2 cellular contexts compared by ENCODE assay signal in the genomic region with DNA sequence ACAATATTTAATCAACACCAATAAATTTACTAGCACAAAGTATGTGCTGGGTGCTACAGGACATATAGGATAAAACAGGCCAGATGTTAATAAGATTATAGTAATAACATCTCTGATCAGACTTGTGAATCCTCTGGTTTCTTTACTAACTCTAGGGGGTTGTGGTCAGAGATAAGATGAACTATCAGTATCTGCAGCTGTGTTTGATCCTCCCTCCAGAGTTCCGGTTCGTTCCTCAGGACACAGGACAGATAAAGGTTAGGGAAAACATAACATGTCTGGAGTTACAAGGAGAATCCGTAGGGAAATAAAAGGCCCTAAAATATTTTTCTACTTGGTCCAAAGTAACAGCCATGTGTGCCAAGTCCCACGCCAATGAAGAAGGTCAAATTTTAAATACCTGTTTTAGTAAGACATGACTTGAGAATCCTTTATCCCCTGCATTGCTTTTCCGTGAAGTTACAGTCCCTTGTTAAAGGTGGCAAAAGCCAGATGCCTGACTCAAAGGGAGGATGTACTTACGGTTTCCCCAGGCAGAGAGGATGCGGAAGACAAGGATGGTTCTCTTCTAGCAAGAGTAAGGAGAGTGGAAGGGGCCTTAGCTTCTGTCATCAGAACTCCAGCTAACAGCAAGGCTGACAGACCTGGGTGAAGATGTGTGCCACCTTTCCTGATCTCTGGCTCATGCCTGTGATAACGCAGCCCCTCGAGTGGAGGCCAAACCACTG.
TF ChIP-seq lines count a peak whose summit lies in the region.

No MANE protein-coding gene starts in this region.

TF ChIP-seq in HCT116, 20 proteins besides CTCF, POLR2A, EP300 and RAD21:
- TF ChIP-seq SP1 (IDR thresholded peaks at IDR 0.05; ENCODE audit: low read depth) (no peak), SIN3A (IDR thresholded peaks at IDR 0.05; ENCODE audit: low read depth) (no peak), TCF7L2 (IDR thresholded peaks at IDR 0.05; ENCODE audit: borderline replicate concordance, extremely low read depth, insufficient read depth, insufficient read length) (no peak), CBX3 (IDR thresholded peaks at IDR 0.05; ENCODE audit: low read depth) (no peak), ZNF274 (IDR thresholded peaks at IDR 0.05; ENCODE audit: low read depth, low read length) (no peak), POLR2AphosphoS5 (IDR thresholded peaks at IDR 0.05; ENCODE audit: low read depth, low read length) (no peak), FOSL1 (IDR thresholded peaks at IDR 0.05; ENCODE audit: low read depth) (no peak), JUND (IDR thresholded peaks at IDR 0.05) (no peak), EZH2phosphoT487 (IDR thresholded peaks at IDR 0.05; ENCODE audit: borderline replicate concordance) (no peak), CEBPB (IDR thresholded peaks at IDR 0.05; ENCODE audit: low read depth) (no peak), SRF (IDR thresholded peaks at IDR 0.05; ENCODE audit: low read depth) (no peak), YY1 (IDR thresholded peaks at IDR 0.05; ENCODE audit: extremely low read depth, insufficient replicate concordance, low read depth, low read length) (no peak)
- TF ChIP-seq, protein P1, sequence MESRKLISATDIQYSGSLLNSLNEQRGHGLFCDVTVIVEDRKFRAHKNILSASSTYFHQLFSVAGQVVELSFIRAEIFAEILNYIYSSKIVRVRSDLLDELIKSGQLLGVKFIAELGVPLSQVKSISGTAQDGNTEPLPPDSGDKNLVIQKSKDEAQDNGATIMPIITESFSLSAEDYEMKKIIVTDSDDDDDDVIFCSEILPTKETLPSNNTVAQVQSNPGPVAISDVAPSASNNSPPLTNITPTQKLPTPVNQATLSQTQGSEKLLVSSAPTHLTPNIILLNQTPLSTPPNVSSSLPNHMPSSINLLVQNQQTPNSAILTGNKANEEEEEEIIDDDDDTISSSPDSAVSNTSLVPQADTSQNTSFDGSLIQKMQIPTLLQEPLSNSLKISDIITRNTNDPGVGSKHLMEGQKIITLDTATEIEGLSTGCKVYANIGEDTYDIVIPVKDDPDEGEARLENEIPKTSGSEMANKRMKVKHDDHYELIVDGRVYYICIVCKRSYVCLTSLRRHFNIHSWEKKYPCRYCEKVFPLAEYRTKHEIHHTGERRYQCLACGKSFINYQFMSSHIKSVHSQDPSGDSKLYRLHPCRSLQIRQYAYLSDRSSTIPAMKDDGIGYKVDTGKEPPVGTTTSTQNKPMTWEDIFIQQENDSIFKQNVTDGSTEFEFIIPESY (IDR thresholded peaks at IDR 0.05; ENCODE audit: extremely low read depth, insufficient replicate concordance, low read length): no peak
- TF ChIP-seq, protein P2, sequence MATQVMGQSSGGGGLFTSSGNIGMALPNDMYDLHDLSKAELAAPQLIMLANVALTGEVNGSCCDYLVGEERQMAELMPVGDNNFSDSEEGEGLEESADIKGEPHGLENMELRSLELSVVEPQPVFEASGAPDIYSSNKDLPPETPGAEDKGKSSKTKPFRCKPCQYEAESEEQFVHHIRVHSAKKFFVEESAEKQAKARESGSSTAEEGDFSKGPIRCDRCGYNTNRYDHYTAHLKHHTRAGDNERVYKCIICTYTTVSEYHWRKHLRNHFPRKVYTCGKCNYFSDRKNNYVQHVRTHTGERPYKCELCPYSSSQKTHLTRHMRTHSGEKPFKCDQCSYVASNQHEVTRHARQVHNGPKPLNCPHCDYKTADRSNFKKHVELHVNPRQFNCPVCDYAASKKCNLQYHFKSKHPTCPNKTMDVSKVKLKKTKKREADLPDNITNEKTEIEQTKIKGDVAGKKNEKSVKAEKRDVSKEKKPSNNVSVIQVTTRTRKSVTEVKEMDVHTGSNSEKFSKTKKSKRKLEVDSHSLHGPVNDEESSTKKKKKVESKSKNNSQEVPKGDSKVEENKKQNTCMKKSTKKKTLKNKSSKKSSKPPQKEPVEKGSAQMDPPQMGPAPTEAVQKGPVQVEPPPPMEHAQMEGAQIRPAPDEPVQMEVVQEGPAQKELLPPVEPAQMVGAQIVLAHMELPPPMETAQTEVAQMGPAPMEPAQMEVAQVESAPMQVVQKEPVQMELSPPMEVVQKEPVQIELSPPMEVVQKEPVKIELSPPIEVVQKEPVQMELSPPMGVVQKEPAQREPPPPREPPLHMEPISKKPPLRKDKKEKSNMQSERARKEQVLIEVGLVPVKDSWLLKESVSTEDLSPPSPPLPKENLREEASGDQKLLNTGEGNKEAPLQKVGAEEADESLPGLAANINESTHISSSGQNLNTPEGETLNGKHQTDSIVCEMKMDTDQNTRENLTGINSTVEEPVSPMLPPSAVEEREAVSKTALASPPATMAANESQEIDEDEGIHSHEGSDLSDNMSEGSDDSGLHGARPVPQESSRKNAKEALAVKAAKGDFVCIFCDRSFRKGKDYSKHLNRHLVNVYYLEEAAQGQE (IDR thresholded peaks at IDR 0.05; ENCODE audit: low read depth): no peak
- TF ChIP-seq, protein P3, sequence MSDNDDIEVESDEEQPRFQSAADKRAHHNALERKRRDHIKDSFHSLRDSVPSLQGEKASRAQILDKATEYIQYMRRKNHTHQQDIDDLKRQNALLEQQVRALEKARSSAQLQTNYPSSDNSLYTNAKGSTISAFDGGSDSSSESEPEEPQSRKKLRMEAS (IDR thresholded peaks at IDR 0.05): no peak
- TF ChIP-seq, protein P4, sequence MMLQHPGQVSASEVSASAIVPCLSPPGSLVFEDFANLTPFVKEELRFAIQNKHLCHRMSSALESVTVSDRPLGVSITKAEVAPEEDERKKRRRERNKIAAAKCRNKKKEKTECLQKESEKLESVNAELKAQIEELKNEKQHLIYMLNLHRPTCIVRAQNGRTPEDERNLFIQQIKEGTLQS (IDR thresholded peaks at IDR 0.05): no peak

TF ChIP-seq in WTC11, 78 proteins besides CTCF, POLR2A, EP300 and RAD21:
- TF ChIP-seq ATF1 (CRISPR knock-in tag; IDR thresholded peaks at IDR 0.05): no peak
- TF ChIP-seq, protein P5, sequence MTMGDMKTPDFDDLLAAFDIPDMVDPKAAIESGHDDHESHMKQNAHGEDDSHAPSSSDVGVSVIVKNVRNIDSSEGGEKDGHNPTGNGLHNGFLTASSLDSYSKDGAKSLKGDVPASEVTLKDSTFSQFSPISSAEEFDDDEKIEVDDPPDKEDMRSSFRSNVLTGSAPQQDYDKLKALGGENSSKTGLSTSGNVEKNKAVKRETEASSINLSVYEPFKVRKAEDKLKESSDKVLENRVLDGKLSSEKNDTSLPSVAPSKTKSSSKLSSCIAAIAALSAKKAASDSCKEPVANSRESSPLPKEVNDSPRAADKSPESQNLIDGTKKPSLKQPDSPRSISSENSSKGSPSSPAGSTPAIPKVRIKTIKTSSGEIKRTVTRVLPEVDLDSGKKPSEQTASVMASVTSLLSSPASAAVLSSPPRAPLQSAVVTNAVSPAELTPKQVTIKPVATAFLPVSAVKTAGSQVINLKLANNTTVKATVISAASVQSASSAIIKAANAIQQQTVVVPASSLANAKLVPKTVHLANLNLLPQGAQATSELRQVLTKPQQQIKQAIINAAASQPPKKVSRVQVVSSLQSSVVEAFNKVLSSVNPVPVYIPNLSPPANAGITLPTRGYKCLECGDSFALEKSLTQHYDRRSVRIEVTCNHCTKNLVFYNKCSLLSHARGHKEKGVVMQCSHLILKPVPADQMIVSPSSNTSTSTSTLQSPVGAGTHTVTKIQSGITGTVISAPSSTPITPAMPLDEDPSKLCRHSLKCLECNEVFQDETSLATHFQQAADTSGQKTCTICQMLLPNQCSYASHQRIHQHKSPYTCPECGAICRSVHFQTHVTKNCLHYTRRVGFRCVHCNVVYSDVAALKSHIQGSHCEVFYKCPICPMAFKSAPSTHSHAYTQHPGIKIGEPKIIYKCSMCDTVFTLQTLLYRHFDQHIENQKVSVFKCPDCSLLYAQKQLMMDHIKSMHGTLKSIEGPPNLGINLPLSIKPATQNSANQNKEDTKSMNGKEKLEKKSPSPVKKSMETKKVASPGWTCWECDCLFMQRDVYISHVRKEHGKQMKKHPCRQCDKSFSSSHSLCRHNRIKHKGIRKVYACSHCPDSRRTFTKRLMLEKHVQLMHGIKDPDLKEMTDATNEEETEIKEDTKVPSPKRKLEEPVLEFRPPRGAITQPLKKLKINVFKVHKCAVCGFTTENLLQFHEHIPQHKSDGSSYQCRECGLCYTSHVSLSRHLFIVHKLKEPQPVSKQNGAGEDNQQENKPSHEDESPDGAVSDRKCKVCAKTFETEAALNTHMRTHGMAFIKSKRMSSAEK (CRISPR knock-in tag; IDR thresholded peaks at IDR 0.05; ENCODE audit: borderline replicate concordance): no peak
- no peak for TF ChIP-seq ZNF232 (CRISPR knock-in tag; IDR thresholded peaks at IDR 0.05)
- no peak for TF ChIP-seq SMAD4 (CRISPR knock-in tag; IDR thresholded peaks at IDR 0.05)
- TF ChIP-seq, protein P6, sequence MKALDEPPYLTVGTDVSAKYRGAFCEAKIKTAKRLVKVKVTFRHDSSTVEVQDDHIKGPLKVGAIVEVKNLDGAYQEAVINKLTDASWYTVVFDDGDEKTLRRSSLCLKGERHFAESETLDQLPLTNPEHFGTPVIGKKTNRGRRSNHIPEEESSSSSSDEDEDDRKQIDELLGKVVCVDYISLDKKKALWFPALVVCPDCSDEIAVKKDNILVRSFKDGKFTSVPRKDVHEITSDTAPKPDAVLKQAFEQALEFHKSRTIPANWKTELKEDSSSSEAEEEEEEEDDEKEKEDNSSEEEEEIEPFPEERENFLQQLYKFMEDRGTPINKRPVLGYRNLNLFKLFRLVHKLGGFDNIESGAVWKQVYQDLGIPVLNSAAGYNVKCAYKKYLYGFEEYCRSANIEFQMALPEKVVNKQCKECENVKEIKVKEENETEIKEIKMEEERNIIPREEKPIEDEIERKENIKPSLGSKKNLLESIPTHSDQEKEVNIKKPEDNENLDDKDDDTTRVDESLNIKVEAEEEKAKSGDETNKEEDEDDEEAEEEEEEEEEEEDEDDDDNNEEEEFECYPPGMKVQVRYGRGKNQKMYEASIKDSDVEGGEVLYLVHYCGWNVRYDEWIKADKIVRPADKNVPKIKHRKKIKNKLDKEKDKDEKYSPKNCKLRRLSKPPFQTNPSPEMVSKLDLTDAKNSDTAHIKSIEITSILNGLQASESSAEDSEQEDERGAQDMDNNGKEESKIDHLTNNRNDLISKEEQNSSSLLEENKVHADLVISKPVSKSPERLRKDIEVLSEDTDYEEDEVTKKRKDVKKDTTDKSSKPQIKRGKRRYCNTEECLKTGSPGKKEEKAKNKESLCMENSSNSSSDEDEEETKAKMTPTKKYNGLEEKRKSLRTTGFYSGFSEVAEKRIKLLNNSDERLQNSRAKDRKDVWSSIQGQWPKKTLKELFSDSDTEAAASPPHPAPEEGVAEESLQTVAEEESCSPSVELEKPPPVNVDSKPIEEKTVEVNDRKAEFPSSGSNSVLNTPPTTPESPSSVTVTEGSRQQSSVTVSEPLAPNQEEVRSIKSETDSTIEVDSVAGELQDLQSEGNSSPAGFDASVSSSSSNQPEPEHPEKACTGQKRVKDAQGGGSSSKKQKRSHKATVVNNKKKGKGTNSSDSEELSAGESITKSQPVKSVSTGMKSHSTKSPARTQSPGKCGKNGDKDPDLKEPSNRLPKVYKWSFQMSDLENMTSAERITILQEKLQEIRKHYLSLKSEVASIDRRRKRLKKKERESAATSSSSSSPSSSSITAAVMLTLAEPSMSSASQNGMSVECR (CRISPR knock-in tag; IDR thresholded peaks at IDR 0.05; ENCODE audit: borderline replicate concordance): no peak
- TF ChIP-seq, protein P7, sequence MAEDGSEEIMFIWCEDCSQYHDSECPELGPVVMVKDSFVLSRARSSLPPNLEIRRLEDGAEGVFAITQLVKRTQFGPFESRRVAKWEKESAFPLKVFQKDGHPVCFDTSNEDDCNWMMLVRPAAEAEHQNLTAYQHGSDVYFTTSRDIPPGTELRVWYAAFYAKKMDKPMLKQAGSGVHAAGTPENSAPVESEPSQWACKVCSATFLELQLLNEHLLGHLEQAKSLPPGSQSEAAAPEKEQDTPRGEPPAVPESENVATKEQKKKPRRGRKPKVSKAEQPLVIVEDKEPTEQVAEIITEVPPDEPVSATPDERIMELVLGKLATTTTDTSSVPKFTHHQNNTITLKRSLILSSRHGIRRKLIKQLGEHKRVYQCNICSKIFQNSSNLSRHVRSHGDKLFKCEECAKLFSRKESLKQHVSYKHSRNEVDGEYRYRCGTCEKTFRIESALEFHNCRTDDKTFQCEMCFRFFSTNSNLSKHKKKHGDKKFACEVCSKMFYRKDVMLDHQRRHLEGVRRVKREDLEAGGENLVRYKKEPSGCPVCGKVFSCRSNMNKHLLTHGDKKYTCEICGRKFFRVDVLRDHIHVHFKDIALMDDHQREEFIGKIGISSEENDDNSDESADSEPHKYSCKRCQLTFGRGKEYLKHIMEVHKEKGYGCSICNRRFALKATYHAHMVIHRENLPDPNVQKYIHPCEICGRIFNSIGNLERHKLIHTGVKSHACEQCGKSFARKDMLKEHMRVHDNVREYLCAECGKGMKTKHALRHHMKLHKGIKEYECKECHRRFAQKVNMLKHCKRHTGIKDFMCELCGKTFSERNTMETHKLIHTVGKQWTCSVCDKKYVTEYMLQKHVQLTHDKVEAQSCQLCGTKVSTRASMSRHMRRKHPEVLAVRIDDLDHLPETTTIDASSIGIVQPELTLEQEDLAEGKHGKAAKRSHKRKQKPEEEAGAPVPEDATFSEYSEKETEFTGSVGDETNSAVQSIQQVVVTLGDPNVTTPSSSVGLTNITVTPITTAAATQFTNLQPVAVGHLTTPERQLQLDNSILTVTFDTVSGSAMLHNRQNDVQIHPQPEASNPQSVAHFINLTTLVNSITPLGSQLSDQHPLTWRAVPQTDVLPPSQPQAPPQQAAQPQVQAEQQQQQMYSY (CRISPR knock-in tag; IDR thresholded peaks at IDR 0.05): no peak
